Comparison of ENCODE assay signal across 1 cellular context in the genomic region with DNA sequence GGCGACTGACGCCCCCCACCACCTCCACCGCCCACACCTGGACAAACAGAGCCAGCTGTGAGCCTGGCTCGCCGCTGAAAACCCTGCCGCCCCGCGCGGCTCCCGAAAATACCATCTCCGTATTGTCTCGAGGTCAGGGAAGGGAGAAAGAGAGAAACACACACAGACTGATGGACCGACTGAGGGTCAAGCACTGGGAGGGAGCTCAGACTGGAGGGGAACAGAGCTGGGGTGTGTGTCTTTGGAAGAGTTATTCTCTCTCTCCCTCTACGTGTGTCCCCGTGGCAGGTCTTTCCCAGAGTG.
TF ChIP-seq lines count a peak whose summit lies in the region.

No MANE protein-coding gene starts in this region.

TF ChIP-seq in H1, 55 proteins besides CTCF, POLR2A, EP300 and RAD21 (continued from another document):
- TF ChIP-seq, protein P1, sequence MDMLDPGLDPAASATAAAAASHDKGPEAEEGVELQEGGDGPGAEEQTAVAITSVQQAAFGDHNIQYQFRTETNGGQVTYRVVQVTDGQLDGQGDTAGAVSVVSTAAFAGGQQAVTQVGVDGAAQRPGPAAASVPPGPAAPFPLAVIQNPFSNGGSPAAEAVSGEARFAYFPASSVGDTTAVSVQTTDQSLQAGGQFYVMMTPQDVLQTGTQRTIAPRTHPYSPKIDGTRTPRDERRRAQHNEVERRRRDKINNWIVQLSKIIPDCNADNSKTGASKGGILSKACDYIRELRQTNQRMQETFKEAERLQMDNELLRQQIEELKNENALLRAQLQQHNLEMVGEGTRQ (IDR thresholded peaks at IDR 0.05; ENCODE audit: low read length) = no peak
- TF ChIP-seq SAP30 (IDR thresholded peaks at IDR 0.05; ENCODE audit: insufficient read depth, insufficient replicate concordance, low read length) = no peak
- TF ChIP-seq SP2 (IDR thresholded peaks at IDR 0.05; ENCODE audit: low read length) = no peak
- TF ChIP-seq BACH1 (IDR thresholded peaks at IDR 0.05; ENCODE audit: low read length) = no peak
- no peak for TF ChIP-seq KDM4A (IDR thresholded peaks at IDR 0.05; ENCODE audit: low read depth, low read length, severe bottlenecking)
- no peak for TF ChIP-seq KDM5A (IDR thresholded peaks at IDR 0.05; ENCODE audit: low read length)
- TF ChIP-seq NRF1 (IDR thresholded peaks at IDR 0.05; ENCODE audit: low read depth, low read length) = no peak
- TF ChIP-seq NANOG (IDR thresholded peaks at IDR 0.05; ENCODE audit: insufficient read depth, low read depth, low read length, poor library complexity, severe bottlenecking) = no peak
- TF ChIP-seq EZH2 (IDR thresholded peaks at IDR 0.05; ENCODE audit: low read depth, low read length, severe bottlenecking) = peak; percentile 19
- no peak for TF ChIP-seq SIRT6 (IDR thresholded peaks at IDR 0.05; ENCODE audit: low read length)
- no peak for TF ChIP-seq TAF1 (IDR thresholded peaks at IDR 0.05; ENCODE audit: low read depth, low read length)
- no peak for TF ChIP-seq PHF8 (conservative IDR thresholded peaks at IDR 0.05; ENCODE audit: low read depth, low read length)
- TF ChIP-seq, protein P2, sequence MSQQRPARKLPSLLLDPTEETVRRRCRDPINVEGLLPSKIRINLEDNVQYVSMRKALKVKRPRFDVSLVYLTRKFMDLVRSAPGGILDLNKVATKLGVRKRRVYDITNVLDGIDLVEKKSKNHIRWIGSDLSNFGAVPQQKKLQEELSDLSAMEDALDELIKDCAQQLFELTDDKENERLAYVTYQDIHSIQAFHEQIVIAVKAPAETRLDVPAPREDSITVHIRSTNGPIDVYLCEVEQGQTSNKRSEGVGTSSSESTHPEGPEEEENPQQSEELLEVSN (IDR thresholded peaks at IDR 0.05) = no peak
- peak; percentile 16; the same call in 1 of the 2 replicates for TF ChIP-seq SUZ12 (IDR thresholded peaks at IDR 0.05; ENCODE audit: low read length)
- TF ChIP-seq FOSL1 (IDR thresholded peaks at IDR 0.05; ENCODE audit: insufficient read depth, low read depth, low read length) = no peak
- TF ChIP-seq, protein P3, sequence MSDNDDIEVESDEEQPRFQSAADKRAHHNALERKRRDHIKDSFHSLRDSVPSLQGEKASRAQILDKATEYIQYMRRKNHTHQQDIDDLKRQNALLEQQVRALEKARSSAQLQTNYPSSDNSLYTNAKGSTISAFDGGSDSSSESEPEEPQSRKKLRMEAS (IDR thresholded peaks at IDR 0.05) = no peak
- TF ChIP-seq SP1 (IDR thresholded peaks at IDR 0.05; ENCODE audit: low read depth, low read length) = 0 out of 2 replicates have a peak, but pooled peaks have one; percentile 12
- TF ChIP-seq CBX8 (IDR thresholded peaks at IDR 0.05; ENCODE audit: borderline replicate concordance, low read depth, low read length) = no peak
- peak; percentile 89 for TF ChIP-seq CTBP2 (IDR thresholded peaks at IDR 0.05; ENCODE audit: borderline replicate concordance, insufficient read depth, insufficient read length, low read length)
- no peak for TF ChIP-seq TAF7 (optimal IDR thresholded peaks at IDR 0.05; ENCODE audit: borderline replicate concordance, low read depth, low read length)
- TF ChIP-seq HDAC2 (IDR thresholded peaks at IDR 0.05; ENCODE audit: borderline replicate concordance in 1 of 2, low read depth in 2 of 2, low read length in 2 of 2) = no peak
- TF ChIP-seq POU5F1 (IDR thresholded peaks at IDR 0.05; ENCODE audit: low read depth, low read length) = no peak
- TF ChIP-seq SIN3A (conservative IDR thresholded peaks at IDR 0.05 in 1 of 2, IDR thresholded peaks at IDR 0.05 in 1 of 2; ENCODE audit: low read depth in 1 of 2, low read length in 2 of 2) = 0 out of 4 replicates have a peak, but pooled peaks of 1 of the 2 experiments have one; percentile 18
- 0 out of 2 replicates have a peak, but pooled peaks have one; percentile 12 for TF ChIP-seq SP4 (IDR thresholded peaks at IDR 0.05; ENCODE audit: low read length)
- TF ChIP-seq RFX5 (IDR thresholded peaks at IDR 0.05; ENCODE audit: borderline replicate concordance, low read depth, low read length) = no peak
- no peak for TF ChIP-seq CBX5 (IDR thresholded peaks at IDR 0.05; ENCODE audit: low read depth, low read length)
- no peak for TF ChIP-seq KDM1A (IDR thresholded peaks at IDR 0.05; ENCODE audit: borderline replicate concordance, low read length)
- TF ChIP-seq TCF12 (IDR thresholded peaks at IDR 0.05; ENCODE audit: low read depth, low read length) = no peak
- TF ChIP-seq GTF2F1 (IDR thresholded peaks at IDR 0.05; ENCODE audit: borderline replicate concordance, low read depth, low read length) = no peak
- TF ChIP-seq, protein P4, sequence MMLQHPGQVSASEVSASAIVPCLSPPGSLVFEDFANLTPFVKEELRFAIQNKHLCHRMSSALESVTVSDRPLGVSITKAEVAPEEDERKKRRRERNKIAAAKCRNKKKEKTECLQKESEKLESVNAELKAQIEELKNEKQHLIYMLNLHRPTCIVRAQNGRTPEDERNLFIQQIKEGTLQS (IDR thresholded peaks at IDR 0.05; ENCODE audit: insufficient read depth, low read depth, low read length) = no peak
